In the genomic region with DNA sequence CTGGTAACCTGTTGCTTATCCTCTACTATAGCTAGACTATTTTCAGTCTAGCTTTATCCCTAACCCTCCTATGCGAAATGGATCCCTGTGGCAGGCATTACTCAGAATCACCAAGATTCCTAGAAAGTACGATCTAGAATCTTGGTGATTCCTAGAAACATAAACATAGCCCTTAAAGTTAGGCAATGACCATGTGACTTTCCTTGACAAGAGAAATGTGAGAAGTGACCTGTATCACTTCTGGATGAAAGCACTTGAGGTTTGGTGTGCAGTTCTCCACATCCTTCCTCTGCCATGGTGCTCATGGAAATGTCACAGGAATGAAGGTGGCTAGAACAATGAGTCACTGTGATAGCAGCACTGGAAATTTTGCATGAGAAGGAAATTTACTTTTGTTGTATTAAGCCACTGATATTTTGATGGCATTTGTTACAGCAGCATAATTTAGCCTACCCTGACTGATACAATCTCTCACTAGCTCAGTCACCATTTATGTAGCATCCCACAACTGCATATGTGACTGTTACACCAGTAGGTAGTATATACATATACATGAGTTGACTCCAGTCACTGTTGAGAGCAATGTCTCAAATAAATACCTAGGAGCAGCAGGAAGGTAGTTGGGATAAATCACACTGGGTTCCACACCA, we compare ENCODE assay signal across 25 cellular contexts.
"Had no signal": no experiment of that assay in that cellular context is flagged by ENCODE, and none has a peak within 500 bp of the region (broad histone marks: within the 10 kb centered on the region; RNA-seq: fewer than 3 reads in every experiment).

No MANE protein-coding gene starts in this region.

- H3K4me3 ChIP-seq: ovary, suprapubic skin, tibial artery, upper lobe of right lung had no signal

- H3K36me3 ChIP-seq: neutrophil, ovary, suprapubic skin, tibial artery, upper lobe of right lung had no signal

- DNase-seq: activated B cell treated with CpG ODN at 0.5 μM for 24 hours; activated CD4-positive, alpha-beta T cell treated with anti-CD3 and anti-CD28 coated beads, Interleukin-2, amount 50 U/mL, for 1 hour; activated CD8-positive, alpha-beta T cell treated with anti-CD3 and anti-CD28 coated beads for 36 hours; activated gamma-delta T cell treated with Interleukin-2 at 50 U/mL for 16 hours; activated naive CD4-positive, alpha-beta T cell treated with anti-CD3 and anti-CD28 coated beads, Interleukin-2, amount 50 U/mL, for 16 hours; activated T-cell treated with anti-CD3 and anti-CD28 coated beads, Interleukin-2, amount 50 U/mL, for 4 hours; anterior cingulate cortex; endodermal cell; foreskin fibroblast; left ventricle myocardium superior; nephron progenitor cell; ovary; stimulated activated CD4-positive, alpha-beta T cell treated with anti-CD3 and anti-CD28 coated beads, Interleukin-15, amount 100 ng/mL, for 24 hours; stimulated activated CD4-positive, alpha-beta T cell treated with anti-CD3 and anti-CD28 coated beads, Interleukin-2, amount 100 ng/mL, for 24 hours; stimulated activated naive CD4-positive, alpha-beta T cell; T-helper 17 cell; tibial artery; upper lobe of right lung had no signal

- H3K27me3 Mint-ChIP-seq: activated CD8-positive, alpha-beta T cell treated with anti-CD3 and anti-CD28 coated beads for 36 hours had no signal

- H3K27ac Mint-ChIP-seq: activated B cell treated with CpG ODN at 0.5 μM for 24 hours; activated CD8-positive, alpha-beta T cell treated with anti-CD3 and anti-CD28 coated beads for 36 hours; activated T-helper 17 cell treated with anti-CD3 and anti-CD28 coated beads, Interleukin-2, amount 50 U/mL, for 72 hours; dendritic cell treated with granulocyte-macrophage colony-stimulating factor and Interleukin-4, amounts not matched to agents 40 ng/mL and 50 ng/mL, for 4 days; endodermal cell; nephron progenitor cell; progenitor cell of endocrine pancreas; T-helper 17 cell had no signal

- ATAC-seq: activated CD8-positive, alpha-beta T cell treated with anti-CD3 and anti-CD28 coated beads for 36 hours; activated T-cell treated with anti-CD3 and anti-CD28 coated beads, Interleukin-2, amount 50 U/mL, for 4 hours; activated T-helper 17 cell treated with anti-CD3 and anti-CD28 coated beads, Interleukin-2, amount 50 U/mL, for 72 hours; esophagus mucosa; left ventricle myocardium superior; T-helper 17 cell; upper lobe of right lung had no signal

- H3K27ac ChIP-seq: neutrophil, ovary, suprapubic skin, tibial artery, upper lobe of right lung had no signal

- H3K27me3 ChIP-seq: ovary, tibial artery, upper lobe of right lung had no signal

- H3K4me3 Mint-ChIP-seq: activated B cell treated with CpG ODN at 0.5 μM for 24 hours; activated CD8-positive, alpha-beta T cell treated with anti-CD3 and anti-CD28 coated beads for 36 hours; activated T-cell treated with anti-CD3 and anti-CD28 coated beads, Interleukin-2, amount 50 U/mL, for 4 hours; activated T-helper 17 cell treated with anti-CD3 and anti-CD28 coated beads, Interleukin-2, amount 50 U/mL, for 72 hours; central memory CD8-positive, alpha-beta T cell; dendritic cell treated with granulocyte-macrophage colony-stimulating factor and Interleukin-4, amounts not matched to agents 40 ng/mL and 50 ng/mL, for 4 days; endodermal cell; nephron progenitor cell; T-helper 17 cell had no signal

- H3K9me3 Mint-ChIP-seq: activated B cell treated with CpG ODN at 0.5 μM for 24 hours; activated CD8-positive, alpha-beta T cell treated with anti-CD3 and anti-CD28 coated beads for 36 hours; activated T-cell treated with anti-CD3 and anti-CD28 coated beads, Interleukin-2, amount 50 U/mL, for 4 hours; activated T-helper 17 cell treated with anti-CD3 and anti-CD28 coated beads, Interleukin-2, amount 50 U/mL, for 72 hours; central memory CD8-positive, alpha-beta T cell; dendritic cell treated with granulocyte-macrophage colony-stimulating factor and Interleukin-4, amounts not matched to agents 40 ng/mL and 50 ng/mL, for 4 days; endodermal cell had no signal

- H3K9me3 ChIP-seq: neutrophil, ovary, suprapubic skin, tibial artery, upper lobe of right lung had no signal
